ENCODE assay signal across 19 cellular contexts in the genomic region with DNA sequence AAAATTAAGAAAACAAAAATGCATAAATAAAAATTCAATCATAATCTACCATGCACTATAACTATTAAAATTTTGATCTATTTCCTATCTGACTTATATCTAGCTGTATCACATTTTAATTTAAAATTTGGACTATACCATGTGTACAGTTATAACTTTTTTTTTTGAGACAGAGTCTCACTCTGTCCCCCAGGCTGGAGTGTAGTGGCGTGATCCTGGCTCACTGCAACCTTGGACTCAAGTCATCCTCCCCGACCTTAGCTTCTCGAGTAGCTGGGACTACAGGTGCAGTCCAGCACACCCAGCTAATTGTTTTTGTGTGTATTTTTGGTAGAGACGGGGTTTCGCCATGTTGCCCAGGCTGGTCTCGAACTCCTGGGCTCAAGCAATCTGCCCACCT.
DNase-seq lines count a peak whose midpoint lies in the region; TF ChIP-seq lines count a peak whose summit lies in the region.
"Had no signal": no experiment of that assay in that cellular context is flagged by ENCODE, and none has a peak within 500 bp of the region (broad histone marks: within the 10 kb centered on the region; RNA-seq: fewer than 3 reads in every experiment).

No MANE protein-coding gene starts in this region.

- peak overlapping the region; percentile 66 for H3K9ac ChIP-seq in Loucy (ENCODE audit: low read depth, low read length, poor library complexity, severe bottlenecking)

- no peak overlapping the region for H3K27ac ChIP-seq in CD4-positive, alpha-beta memory T cell (ENCODE audit: low read depth, low read length)
- peak overlapping the region; percentile 73 for H3K27ac ChIP-seq in neutrophil
- H3K27ac ChIP-seq: psoas muscle had no signal

- peaks cover 35 to 60% (median 48%) of the 10 kb centered on the region in 4 donors for H3K4me1 Mint-ChIP-seq in CD4-positive, alpha-beta memory T cell
- H3K4me1 Mint-ChIP-seq in dendritic cell treated with granulocyte-macrophage colony-stimulating factor and Interleukin-4, amounts not matched to agents 40 ng/mL and 50 ng/mL, for 4 days (ENCODE audit: low read depth) = peaks cover 28% of the 10 kb centered on the region

- no peaks in the 10 kb centered on the region for H3K9me3 ChIP-seq in CD4-positive, alpha-beta memory T cell (ENCODE audit: control insufficient read depth in 1 of 2, low read length in 2 of 2)
- H3K9me3 ChIP-seq in Loucy (ENCODE audit: insufficient read depth, low read depth, low read length) = no peaks in the 10 kb centered on the region
- no peaks in the 10 kb centered on the region for H3K9me3 ChIP-seq in neutrophil
- H3K9me3 ChIP-seq: Caco-2, psoas muscle, thoracic aorta had no signal

- CTCF ChIA-PET in CD4-positive, alpha-beta memory T cell (lab: Charles Lee; ENCODE audit: partially characterized antibody) = no interaction called here

- POLR2A ChIA-PET in CD4-positive, alpha-beta memory T cell (lab: Charles Lee; ENCODE audit: partially characterized antibody) = interaction anchor here (0.9 to 1.4 kb wide), 3 partner anchors 8 to 119 kb away, joined by 3 to 8 read pairs (median 3); no protein-coding TSS in a partner anchor

- H3K4me3 Mint-ChIP-seq in CD4-positive, alpha-beta memory T cell = peak overlapping the region in 2 of 8 donors; percentile 31 to 45
- H3K4me3 Mint-ChIP-seq in dendritic cell treated with granulocyte-macrophage colony-stimulating factor and Interleukin-4, amounts not matched to agents 40 ng/mL and 50 ng/mL, for 4 days = no peak overlapping the region

- H3K79me2 ChIP-seq in Loucy (ENCODE audit: insufficient read depth, low read length) = no peaks in the 10 kb centered on the region

- no peaks in the 10 kb centered on the region for H3K9me3 Mint-ChIP-seq in CD4-positive, alpha-beta memory T cell
- H3K9me3 Mint-ChIP-seq in dendritic cell treated with granulocyte-macrophage colony-stimulating factor and Interleukin-4, amounts not matched to agents 40 ng/mL and 50 ng/mL, for 4 days = no peaks in the 10 kb centered on the region
- H3K9me3 Mint-ChIP-seq: activated CD4-positive, alpha-beta memory T cell treated with anti-CD3 and anti-CD28 coated beads, Interleukin-2, amount 10 ng/mL, durations not matched to agents 7 days and 5 days had no signal

- H3K27me3 Mint-ChIP-seq in CD4-positive, alpha-beta memory T cell = no peaks in the 10 kb centered on the region
- no peaks in the 10 kb centered on the region for H3K27me3 Mint-ChIP-seq in dendritic cell treated with granulocyte-macrophage colony-stimulating factor and Interleukin-4, amounts not matched to agents 40 ng/mL and 50 ng/mL, for 4 days
- H3K27me3 Mint-ChIP-seq: activated CD4-positive, alpha-beta memory T cell treated with anti-CD3 and anti-CD28 coated beads, Interleukin-2, amount 10 ng/mL, durations not matched to agents 7 days and 5 days had no signal

- H3K27me3 ChIP-seq in CD4-positive, alpha-beta memory T cell (ENCODE audit: insufficient read depth, low read length) = no peaks in the 10 kb centered on the region
- H3K27me3 ChIP-seq in Loucy (ENCODE audit: insufficient read depth, low read length, poor library complexity, severe bottlenecking) (no peaks in the 10 kb centered on the region), neutrophil (no peaks in the 10 kb centered on the region)

- DNase-seq in CD4-positive, alpha-beta memory T cell = no peak
- DNase-seq in UCSD-AML1 (lab: John Stamatoyannopoulos, UW; ENCODE audit: unreplicated experiment) (no peak), germinal center (ENCODE audit: low spot score) (no peak), NCI-H1092 (lab: John Stamatoyannopoulos, UW) (no peak)
- DNase-seq: activated CD4-positive, alpha-beta memory T cell treated with anti-CD3 and anti-CD28 coated beads, Interleukin-2, amount 10 ng/mL, durations not matched to agents 7 days and 5 days; activated CD4-positive, CD25-positive, alpha-beta regulatory T cell; activated gamma-delta T cell treated with Interleukin-2 at 50 U/mL for 16 hours; AML-193; amygdala; Caco-2; GM23248; NCI-H1436 treated with DMSO at 0.1 percent for 48 hours; NCI-H510A treated with DMSO at 0.1 percent for 48 hours; psoas muscle; T1000 had no signal

- intact Hi-C loops in CD4-positive, alpha-beta memory T cell (cut with micrococcal nuclease) = loop anchor here (5.0 kb wide), 2 partner anchors 118 to 143 kb away; a partner anchor contains a TSS
- intact Hi-C loops in dendritic cell treated with granulocyte-macrophage colony-stimulating factor and Interleukin-4, amounts not matched to agents 40 ng/mL and 50 ng/mL, for 4 days (cut with micrococcal nuclease) = no loop called here

- no peaks in the 10 kb centered on the region for H3K9me2 ChIP-seq in Loucy (replicated peaks; ENCODE audit: low read depth, low read length)

- no peak overlapping the region for H3K4me3 ChIP-seq in CD4-positive, alpha-beta memory T cell (ENCODE audit: low read length in 2 of 2)
- no peak overlapping the region for H3K4me3 ChIP-seq in Loucy (ENCODE audit: low read length, poor library complexity, severe bottlenecking)
- no peak overlapping the region for H3K4me3 ChIP-seq in neutrophil (ENCODE audit: low read depth in 1 of 2, low read length in 1 of 2)

- H3K4me2 ChIP-seq in Loucy (ENCODE audit: low read depth, low read length, poor library complexity, severe bottlenecking) = no peak overlapping the region

- H3F3A ChIP-seq in Loucy (ENCODE audit: low read depth) = 0 out of 2 replicates have a peak, but pooled peaks cover 5% of the 10 kb centered on the region

- H3K36me3 ChIP-seq in CD4-positive, alpha-beta memory T cell (ENCODE audit: insufficient read depth, low read length) = no peaks in the 10 kb centered on the region
- H3K36me3 ChIP-seq in Loucy (ENCODE audit: insufficient read depth, low read length) = peaks cover 72% of the 10 kb centered on the region
- peaks cover 45% of the 10 kb centered on the region for H3K36me3 ChIP-seq in neutrophil

- H3K36me3 Mint-ChIP-seq in CD4-positive, alpha-beta memory T cell = peaks cover 36 to 45% of the 10 kb centered on the region in 2 donors
- H3K36me3 Mint-ChIP-seq in dendritic cell treated with granulocyte-macrophage colony-stimulating factor and Interleukin-4, amounts not matched to agents 40 ng/mL and 50 ng/mL, for 4 days (ENCODE audit: low read depth) = peaks cover 54% of the 10 kb centered on the region

- H3K27ac Mint-ChIP-seq in CD4-positive, alpha-beta memory T cell = peak overlapping the region in 5 of 7 donors; percentile 63 to 96 (median 82)
- peak overlapping the region; percentile 74 for H3K27ac Mint-ChIP-seq in dendritic cell treated with granulocyte-macrophage colony-stimulating factor and Interleukin-4, amounts not matched to agents 40 ng/mL and 50 ng/mL, for 4 days

- peaks cover 53% of the 10 kb centered on the region for H3K4me1 ChIP-seq in CD4-positive, alpha-beta memory T cell (ENCODE audit: insufficient read depth, low read length)
- H3K4me1 ChIP-seq in Loucy (ENCODE audit: insufficient read depth, low read length, poor library complexity, severe bottlenecking) = peaks cover 24% of the 10 kb centered on the region
- peaks cover 11 to 18% of the 10 kb centered on the region in 2 experiments for H3K4me1 ChIP-seq in neutrophil (ENCODE audit: control insufficient read depth in 1 of 2, insufficient read depth in 1 of 2, low read depth in 1 of 2, low read length in 1 of 2)
- H3K4me1 ChIP-seq: Caco-2 had no signal

- TF ChIP-seq CTCF in Loucy (conservative IDR thresholded peaks at IDR 0.05; ENCODE audit: low read length) = no peak
- no peak for TF ChIP-seq CTCF in neutrophil (IDR thresholded peaks at IDR 0.05)

- no peak overlapping the region for H2AFZ ChIP-seq in Loucy (ENCODE audit: low read length)

- H4K20me1 ChIP-seq in Loucy (ENCODE audit: insufficient read depth, low read length, poor library complexity, severe bottlenecking) = no peaks in the 10 kb centered on the region
